ENCODE assay signal across 24 cellular contexts in the genomic region with DNA sequence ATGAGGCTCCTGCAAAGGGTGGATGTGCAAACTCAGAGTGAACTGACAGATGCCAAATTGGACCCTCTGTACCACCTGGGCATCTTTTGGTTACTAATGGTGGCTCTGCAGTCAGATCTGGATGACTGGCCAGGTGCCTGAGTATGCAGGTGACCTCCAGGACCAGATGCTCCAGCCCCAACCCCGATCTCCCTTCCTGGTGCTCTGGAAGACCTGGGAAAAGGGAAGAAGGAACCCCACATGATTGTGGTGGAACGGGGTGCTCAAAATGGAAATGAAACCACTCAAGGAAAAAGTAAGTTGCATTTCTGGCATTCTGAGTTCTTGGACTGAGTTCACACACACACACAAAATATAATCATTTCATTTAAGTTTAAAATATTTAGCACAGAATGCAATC. TPM values are rescaled to one million over a fixed set of nuclear protein-coding genes. Genes with fewer than 3 reads are reported as not detected.
A peak's percentile ranks its signal among the peaks of the same experiment; 100 is the strongest.
DNase-seq lines count a peak whose midpoint lies in the region; ATAC-seq and TF ChIP-seq lines count a peak whose summit lies in the region.
"Had no signal": no experiment of that assay in that cellular context is flagged by ENCODE, and none has a peak within 500 bp of the region (broad histone marks: within the 10 kb centered on the region; RNA-seq: fewer than 3 reads in every experiment).

No MANE protein-coding gene starts in this region.

- H3K27ac Mint-ChIP-seq in central memory CD8-positive, alpha-beta T cell (ENCODE audit: low read depth): peak overlapping the region; percentile 30
- H3K27ac Mint-ChIP-seq in HFFc6: no peak overlapping the region
- H3K27ac Mint-ChIP-seq: activated naive CD4-positive, alpha-beta T cell treated with anti-CD3 and anti-CD28 coated beads for 36 hours; CD4-positive, CD25-positive, alpha-beta regulatory T cell had no signal

- H3K36me3 ChIP-seq in Karpas-422 (ENCODE audit: insufficient read depth, low read length): no peaks in the 10 kb centered on the region
- no peaks in the 10 kb centered on the region for H3K36me3 ChIP-seq in osteoblast (ENCODE audit: insufficient read depth, low read length)
- H3K36me3 ChIP-seq in tibial artery: no peaks in the 10 kb centered on the region

- no peaks in the 10 kb centered on the region for H3K9me2 ChIP-seq in Karpas-422 (replicated peaks; ENCODE audit: insufficient read depth, low read length)

- H3K79me2 ChIP-seq in Karpas-422 (ENCODE audit: low read length): no peaks in the 10 kb centered on the region
- H3K79me2 ChIP-seq in osteoblast (ENCODE audit: insufficient read depth, low read length): no peaks in the 10 kb centered on the region

- H3K27ac ChIP-seq in Karpas-422 (ENCODE audit: low read length) (peak overlapping the region; percentile 95), osteoblast (ENCODE audit: low read depth, low read length) (no peak overlapping the region), tibial artery (peak overlapping the region; percentile 93 to 98)

- no peak for ATAC-seq in central memory CD8-positive, alpha-beta T cell (replicated peaks; ENCODE audit: extremely low read depth, poor library complexity, severe bottlenecking)
- no peak for ATAC-seq in left colon
- ATAC-seq in HG03135 (IDR thresholded peaks at IDR 0.05; ENCODE audit: unreplicated experiment): no peak
- ATAC-seq: HCT116 had no signal

- H4K20me1 ChIP-seq in Karpas-422 (ENCODE audit: insufficient read depth, low read depth, low read length) (no peaks in the 10 kb centered on the region), osteoblast (ENCODE audit: insufficient read depth, low read length) (no peaks in the 10 kb centered on the region)

- H3K4me1 ChIP-seq in Karpas-422 (ENCODE audit: low read length): peaks cover 45% of the 10 kb centered on the region
- H3K4me1 ChIP-seq in osteoblast (ENCODE audit: insufficient read depth, low read length): peaks cover 4% of the 10 kb centered on the region
- peaks cover 0 to 74% (median 40%) of the 10 kb centered on the region in 4 donors for H3K4me1 ChIP-seq in tibial artery

- intact Hi-C loops in tibial artery (cut with DNase I; ENCODE audit: low total_unique reads) (no loop called here), left colon (cut with DNase I, micrococcal nuclease) (no loop called here)

- H3K4me3 ChIP-seq in Karpas-422 (ENCODE audit: low read length): no peak overlapping the region
- H3K4me3 ChIP-seq in osteoblast (ENCODE audit: insufficient read depth, low read length): no peak overlapping the region
- no peak overlapping the region for H3K4me3 ChIP-seq in tibial artery

- H3K4me1 Mint-ChIP-seq in central memory CD8-positive, alpha-beta T cell: no peaks in the 10 kb centered on the region
- H3K4me1 Mint-ChIP-seq in HFFc6 (ENCODE audit: low read depth): peaks cover 27% of the 10 kb centered on the region

- no peaks in the 10 kb centered on the region for H3K27me3 ChIP-seq in Karpas-422 (ENCODE audit: low read length)
- no peaks in the 10 kb centered on the region for H3K27me3 ChIP-seq in osteoblast (ENCODE audit: insufficient read depth, low read length)
- no peaks in the 10 kb centered on the region for H3K27me3 ChIP-seq in tibial artery

- H2AFZ ChIP-seq in Karpas-422 (ENCODE audit: low read length): no peak overlapping the region
- H2AFZ ChIP-seq in osteoblast (ENCODE audit: low read length): peak overlapping the region; percentile 78

- H3K9me3 ChIP-seq in Karpas-422 (ENCODE audit: low read length) (no peaks in the 10 kb centered on the region), osteoblast (ENCODE audit: low read depth, low read length) (no peaks in the 10 kb centered on the region), tibial artery (no peaks in the 10 kb centered on the region)

- H3K4me3 Mint-ChIP-seq in central memory CD8-positive, alpha-beta T cell: no peak overlapping the region
- H3K4me3 Mint-ChIP-seq in HFFc6: no peak overlapping the region
- H3K4me3 Mint-ChIP-seq: activated naive CD4-positive, alpha-beta T cell treated with anti-CD3 and anti-CD28 coated beads for 36 hours; CD4-positive, CD25-positive, alpha-beta regulatory T cell had no signal

- H3K9ac ChIP-seq in Karpas-422 (ENCODE audit: low read length): peak overlapping the region; percentile 43; the same call in 1 of the 2 replicates

- DNase-seq in Karpas-422 (no peak), osteoblast (ENCODE audit: insufficient read length, low spot score, missing footprints) (peak; percentile 11), tibial artery (no peak), left colon (no peak), HFFc6 (no peak)
- no peak for DNase-seq in central memory CD8-positive, alpha-beta T cell (ENCODE audit: low spot score in 2 of 2)
- no peak for DNase-seq in stimulated activated CD4-positive, alpha-beta T cell treated with anti-CD3 and anti-CD28 coated beads, Interleukin-4, amount 100 ng/mL, for 24 hours
- DNase-seq: activated CD4-positive, alpha-beta T cell treated with anti-CD3 and anti-CD28 coated beads for 48 hours; activated naive CD4-positive, alpha-beta T cell treated with anti-CD3 and anti-CD28 coated beads for 36 hours; amniotic stem cell; CD4-positive, CD25-positive, alpha-beta regulatory T cell; KBM-7; NCI-H1694 treated with DMSO at 0.1 percent for 48 hours; NCI-H2171 treated with DMSO at 0.1 percent for 48 hours; NCI-H524 treated with DMSO at 0.1 percent for 48 hours; stimulated activated CD4-positive, alpha-beta T cell treated with anti-CD3 and anti-CD28 coated beads, Interleukin-2, amount 100 ng/mL, for 24 hours; T-helper 2 cell had no signal

- peaks cover 10% of the 10 kb centered on the region for H3K27me3 Mint-ChIP-seq in central memory CD8-positive, alpha-beta T cell
- H3K27me3 Mint-ChIP-seq in HFFc6 (ENCODE audit: insufficient read depth): no peaks in the 10 kb centered on the region
- H3K27me3 Mint-ChIP-seq: memory B cell had no signal

- TF ChIP-seq CTCF in osteoblast (IDR thresholded peaks at IDR 0.05; ENCODE audit: extremely low read depth, low read depth, low read length): no peak
- no peak for TF ChIP-seq CTCF in tibial artery (IDR thresholded peaks at IDR 0.05)
- TF ChIP-seq CTCF in HFFc6 (IDR thresholded peaks at IDR 0.05): no peak

- no peaks in the 10 kb centered on the region for H3K36me3 Mint-ChIP-seq in central memory CD8-positive, alpha-beta T cell (ENCODE audit: insufficient read depth)
- H3K36me3 Mint-ChIP-seq in HFFc6 (ENCODE audit: low read depth): no peaks in the 10 kb centered on the region
- H3K36me3 Mint-ChIP-seq: CD4-positive, CD25-positive, alpha-beta regulatory T cell; memory B cell had no signal

- H3K4me2 ChIP-seq in Karpas-422 (ENCODE audit: low read depth, low read length, poor library complexity, severe bottlenecking) (peak overlapping the region; percentile 40), osteoblast (ENCODE audit: insufficient read depth, low read length) (no peak overlapping the region)

- H3K9me3 Mint-ChIP-seq in central memory CD8-positive, alpha-beta T cell: no peaks in the 10 kb centered on the region
- no peaks in the 10 kb centered on the region for H3K9me3 Mint-ChIP-seq in HFFc6
- H3K9me3 Mint-ChIP-seq: activated naive CD4-positive, alpha-beta T cell treated with anti-CD3 and anti-CD28 coated beads for 36 hours; CD4-positive, CD25-positive, alpha-beta regulatory T cell; memory B cell had no signal

RNA-seq across cellular contexts. Expression of gene AEBP1, which starts 9.8 kb away (rescaled TPM):
- 5.9 TPM in 1 of 2 replicates, not detected in the other for total RNA-seq in Karpas-422 (2014; rRNA removed; shearing (Covaris generic); ENCODE audit: low replicate concordance)
- total RNA-seq in osteoblast (219 and 267 TPM in 2 replicates), left colon (10 to 100 TPM; 20.1 to 59.6 TPM)
- 10 to 100 TPM; 69.7 to 83.2 (median 76.4) TPM for total RNA-seq in HFFc6 (2021; fragmentation: NEBNext Ultra II Directional; extraction: Animal tissue kit (Norgen Biotek cat#: 25700))
- total RNA-seq: SK-MEL-5 had no signal

RNA-seq across cellular contexts. Expression of gene POLM, which starts 12.0 kb away (rescaled TPM):
- total RNA-seq in Karpas-422 (2014; rRNA removed; shearing (Covaris generic); ENCODE audit: low replicate concordance): 34.5 and 47.1 TPM in 2 replicates
- total RNA-seq in osteoblast: 35.9 and 40.9 TPM in 2 replicates
- 10 to 100 TPM; 20.7 to 22.8 TPM for total RNA-seq in left colon
- total RNA-seq in HFFc6 (2021; fragmentation: NEBNext Ultra II Directional; extraction: Animal tissue kit (Norgen Biotek cat#: 25700)): 10 to 100 TPM; 11.4 to 14.3 (median 12.1) TPM

RNA-seq across cellular contexts. Expression of gene POLD2, which starts 29.0 kb away (rescaled TPM):
- total RNA-seq in Karpas-422 (2014; rRNA removed; shearing (Covaris generic); ENCODE audit: low replicate concordance): 165 and 217 TPM in 2 replicates
- total RNA-seq in osteoblast (69.2 and 80.3 TPM in 2 replicates), left colon (10 to 100 TPM; 40.5 to 57.0 TPM)
- total RNA-seq in HFFc6 (2021; fragmentation: NEBNext Ultra II Directional; extraction: Animal tissue kit (Norgen Biotek cat#: 25700)): 100 to 1,000 TPM; 154 to 210 (median 183) TPM

RNA-seq across cellular contexts. Expression of gene PGAM2, which starts 29.0 kb away (rescaled TPM):
- 1.9 TPM in 1 of 2 replicates, not detected in the other for total RNA-seq in Karpas-422 (2014; rRNA removed; shearing (Covaris generic); ENCODE audit: low replicate concordance)
- total RNA-seq in osteoblast: 0.29 and 0.36 TPM in 2 replicates
- total RNA-seq in left colon: under 1 TPM; 0.58 to 0.64 TPM
- under 1 TPM in 4 of 6 experiments, not detected in 2; 0.26 to 0.51 (median 0.35) TPM for total RNA-seq in HFFc6 (2021; fragmentation: NEBNext Ultra II Directional; extraction: Animal tissue kit (Norgen Biotek cat#: 25700))
- total RNA-seq: pulmonary artery endothelial cell, SK-MEL-5 had no signal

RNA-seq across cellular contexts. Expression of gene MYL7, which starts 46.8 kb away (rescaled TPM):
- not detected in 2 replicates for total RNA-seq in Karpas-422 (2014; rRNA removed; shearing (Covaris generic); ENCODE audit: low replicate concordance)
- total RNA-seq in osteoblast: not detected in 2 replicates
- not detected for total RNA-seq in left colon
- under 1 TPM in 4 of 6 experiments, not detected in 2; 0.30 to 0.64 (median 0.49) TPM for total RNA-seq in HFFc6 (2021; fragmentation: NEBNext Ultra II Directional; extraction: Animal tissue kit (Norgen Biotek cat#: 25700))
- total RNA-seq: activated naive CD4-positive, alpha-beta T cell treated with anti-CD3 and anti-CD28 coated beads for 36 hours; CD4-positive, CD25-positive, alpha-beta regulatory T cell; myocyte; pulmonary artery endothelial cell; RPMI7951; SK-MEL-5 had no signal
